Comparison of ENCODE assay signal across 9 cellular contexts in genomic region chr15:45794768-45795486, GRCh38.
DNase-seq lines count a peak whose midpoint lies in the region; ATAC-seq and TF ChIP-seq lines count a peak whose summit lies in the region.
"Had no signal": no experiment of that assay in that cellular context is flagged by ENCODE, and none has a peak within 500 bp of the region (broad histone marks: within the 10 kb centered on the region; RNA-seq: fewer than 3 reads in every experiment).

No MANE protein-coding gene starts in this region.

- H3K27ac ChIP-seq in tibial nerve = no peak overlapping the region
- H3K27ac ChIP-seq: ovary had no signal

- peak; percentile 31 for DNase-seq in NCI-H2029 treated with DMSO at 0.1 percent for 48 hours (lab: John Stamatoyannopoulos, UW)
- DNase-seq in NCI-H2029 (lab: John Stamatoyannopoulos, UW) = no peak
- peak; percentile 49 to 75 for DNase-seq in NCI-H524 (lab: John Stamatoyannopoulos, UW)
- peak; percentile 2 for DNase-seq in pons (ENCODE audit: low spot score)
- no peak for DNase-seq in tibial nerve (ENCODE audit: low spot score in 2 of 2)
- no peak for DNase-seq in activated CD4-positive, alpha-beta T cell treated with anti-CD3 and anti-CD28 coated beads, Interleukin-2, amount 50 U/mL, for 48 hours
- DNase-seq: ovary had no signal

- H3K27me3 ChIP-seq in tibial nerve = peaks cover 0 to 4% of the 10 kb centered on the region in 2 donors
- H3K27me3 ChIP-seq: ovary had no signal

- TF ChIP-seq POLR2A in tibial nerve (IDR thresholded peaks at IDR 0.05) = no peak

- ATAC-seq in HG02973 (IDR thresholded peaks at IDR 0.05; ENCODE audit: unreplicated experiment) = peak; percentile 40
- ATAC-seq in GM19351 (IDR thresholded peaks at IDR 0.05; ENCODE audit: unreplicated experiment) = no peak

- no peak for TF ChIP-seq EP300 in tibial nerve (IDR thresholded peaks at IDR 0.05)

- no peaks in the 10 kb centered on the region for H3K36me3 ChIP-seq in tibial nerve
- H3K36me3 ChIP-seq: ovary had no signal

- no peak for TF ChIP-seq CTCF in tibial nerve (IDR thresholded peaks at IDR 0.05)

- 57 to 62% methylated on average over 6 of the region's 6 CpGs for WGBS in tibial nerve, 2 donors

- no peak overlapping the region for H3K4me3 ChIP-seq in tibial nerve
- H3K4me3 ChIP-seq: ovary had no signal

- H3K9me3 ChIP-seq in tibial nerve = no peaks in the 10 kb centered on the region
- H3K9me3 ChIP-seq: ovary had no signal

- H3K4me1 ChIP-seq in tibial nerve = no peaks in the 10 kb centered on the region

Comparison
In these comparisons a context has a peak if more than half of its experiments do, and no peak if none do; other contexts are left out.
1. DNase-seq: peak in NCI-H2029 treated with DMSO at 0.1 percent for 48 hours (single experiment), NCI-H524 (2 of 2) and pons (single experiment); none in NCI-H2029 (single experiment), tibial nerve (0 of 2) and activated CD4-positive, alpha-beta T cell treated with anti-CD3 and anti-CD28 coated beads, Interleukin-2, amount 50 U/mL, for 48 hours (0 of 2).